28 cellular contexts compared by ENCODE assay signal in the genomic region with DNA sequence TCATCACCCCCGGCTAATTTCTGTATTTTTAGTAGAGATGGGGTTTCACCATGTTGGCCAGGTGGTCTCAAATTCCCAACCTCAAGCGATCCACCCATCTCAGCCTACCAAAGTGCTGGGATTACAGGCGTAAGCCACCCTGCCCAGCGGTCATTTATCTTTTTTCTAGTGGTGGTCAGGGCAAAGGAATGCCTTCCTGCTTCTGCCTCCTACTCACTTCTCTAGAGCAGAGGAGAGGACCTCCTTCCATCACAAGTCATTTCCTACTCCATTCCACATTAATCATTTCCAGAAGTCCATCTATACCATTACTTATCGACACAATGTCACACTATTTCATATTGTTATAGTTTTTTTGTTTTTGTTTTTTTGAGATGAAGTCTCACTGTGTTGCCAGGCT.
"Had no signal": no experiment of that assay in that cellular context is flagged by ENCODE, and none has a peak within 500 bp of the region (broad histone marks: within the 10 kb centered on the region; RNA-seq: fewer than 3 reads in every experiment).

No MANE protein-coding gene starts in this region.

- H3K36me3 ChIP-seq: cardiac muscle cell, colonic mucosa, neutrophil, transverse colon had no signal

- H3K27me3 ChIP-seq: body of pancreas, cardiac muscle cell, colonic mucosa, esophagus squamous epithelium, neutrophil, transverse colon had no signal

- H3K4me3 Mint-ChIP-seq: activated CD4-positive, alpha-beta memory T cell treated with anti-CD3 and anti-CD28 coated beads, Interleukin-2, amount 10 ng/mL, durations not matched to agents 7 days and 5 days; activated CD4-positive, alpha-beta T cell treated with anti-CD3 and anti-CD28 coated beads, Interleukin-2, amount 10 ng/mL, durations not matched to agents 7 days and 5 days; activated naive CD4-positive, alpha-beta T cell treated with anti-CD3 and anti-CD28 coated beads, Interleukin-2, amount 50 U/mL, for 24 hours; activated naive CD8-positive, alpha-beta T cell treated with anti-CD3 and anti-CD28 coated beads, Interleukin-2, amount 50 U/mL, for 24 hours; nephron; T-helper 1 cell treated with Interleukin-12 subunit alpha and Interleukin-12 subunit beta and Interleukin-4 antibody, amounts not matched to agents 30 μg/mL and 1 μg/mL, for 36 hours had no signal

- H3K9me3 ChIP-seq: body of pancreas, colonic mucosa, esophagus squamous epithelium, mucosa of descending colon, neutrophil, transverse colon had no signal

- H3K4me3 ChIP-seq: body of pancreas, cardiac muscle cell, colonic mucosa, esophagus squamous epithelium, mucosa of descending colon, transverse colon had no signal

- H3K9me3 Mint-ChIP-seq: activated CD4-positive, alpha-beta memory T cell treated with anti-CD3 and anti-CD28 coated beads, Interleukin-2, amount 10 ng/mL, durations not matched to agents 7 days and 5 days; activated CD4-positive, alpha-beta T cell treated with anti-CD3 and anti-CD28 coated beads, Interleukin-2, amount 10 ng/mL, durations not matched to agents 7 days and 5 days; activated naive CD4-positive, alpha-beta T cell treated with anti-CD3 and anti-CD28 coated beads, Interleukin-2, amount 50 U/mL, for 24 hours; activated naive CD8-positive, alpha-beta T cell treated with anti-CD3 and anti-CD28 coated beads, Interleukin-2, amount 50 U/mL, for 24 hours; activated T-helper 2 cell treated with anti-CD3 and anti-CD28 coated beads, Interferon-gamma antibody, Interleukin-2, Interleukin-4, amounts not matched to agents 10 μg/mL and 5 μg/mL and 100 μg/mL, durations not matched to agents 14 hours and 24 hours and 36 hours; nephron; T-helper 1 cell treated with Interleukin-12 subunit alpha and Interleukin-12 subunit beta and Interleukin-4 antibody, amounts not matched to agents 30 μg/mL and 1 μg/mL, for 36 hours had no signal

- DNase-seq: activated CD4-positive, alpha-beta memory T cell treated with anti-CD3 and anti-CD28 coated beads, Interleukin-2, amount 10 ng/mL, durations not matched to agents 7 days and 5 days; activated CD4-positive, alpha-beta T cell treated with anti-CD3 and anti-CD28 coated beads for 1 hour; activated CD4-positive, alpha-beta T cell treated with anti-CD3 and anti-CD28 coated beads, Interleukin-2, amount 10 ng/mL, durations not matched to agents 7 days and 5 days; activated CD8-positive, alpha-beta memory T cell treated with anti-CD3 and anti-CD28 coated beads, Interleukin-2, amount 50 U/mL, for 48 hours; activated naive CD8-positive, alpha-beta T cell treated with anti-CD3 and anti-CD28 coated beads, Interleukin-2, amount 50 U/mL, for 24 hours; activated T-cell treated with anti-CD3 and anti-CD28 coated beads, Interleukin-2, amount 50 U/mL, for 48 hours; anterior cingulate cortex; body of pancreas; cerebellar nuclear complex; colonic mucosa; effector CD8-positive, alpha-beta T cell; esophagus squamous epithelium; left ventricle myocardium superior; mucosa of descending colon; small intestine; stimulated activated CD4-positive, alpha-beta T cell treated with anti-CD3 and anti-CD28 coated beads, Interleukin-1b, Interleukin-23, amount 100 ng/mL, for 48 hours; stimulated activated naive CD4-positive, alpha-beta T cell; T-helper 9 cell; transverse colon had no signal

- ATAC-seq: activated naive CD8-positive, alpha-beta T cell treated with anti-CD3 and anti-CD28 coated beads, Interleukin-2, amount 50 U/mL, for 24 hours; body of pancreas; left ventricle myocardium superior; mucosa of descending colon; sciatic nerve had no signal

- H3K27me3 Mint-ChIP-seq: activated CD4-positive, alpha-beta memory T cell treated with anti-CD3 and anti-CD28 coated beads, Interleukin-2, amount 10 ng/mL, durations not matched to agents 7 days and 5 days; activated CD4-positive, alpha-beta T cell treated with anti-CD3 and anti-CD28 coated beads, Interleukin-2, amount 10 ng/mL, durations not matched to agents 7 days and 5 days; activated naive CD4-positive, alpha-beta T cell treated with anti-CD3 and anti-CD28 coated beads, Interleukin-2, amount 50 U/mL, for 24 hours; activated naive CD8-positive, alpha-beta T cell treated with anti-CD3 and anti-CD28 coated beads, Interleukin-2, amount 50 U/mL, for 24 hours; progenitor cell of endocrine pancreas had no signal

- H3K27ac Mint-ChIP-seq: activated CD4-positive, alpha-beta memory T cell treated with anti-CD3 and anti-CD28 coated beads, Interleukin-2, amount 10 ng/mL, durations not matched to agents 7 days and 5 days; activated CD4-positive, alpha-beta T cell treated with anti-CD3 and anti-CD28 coated beads, Interleukin-2, amount 10 ng/mL, durations not matched to agents 7 days and 5 days; activated naive CD4-positive, alpha-beta T cell treated with anti-CD3 and anti-CD28 coated beads, Interleukin-2, amount 50 U/mL, for 24 hours; activated naive CD8-positive, alpha-beta T cell treated with anti-CD3 and anti-CD28 coated beads, Interleukin-2, amount 50 U/mL, for 24 hours; activated T-helper 2 cell treated with anti-CD3 and anti-CD28 coated beads, Interferon-gamma antibody, Interleukin-2, Interleukin-4, amounts not matched to agents 10 μg/mL and 5 μg/mL and 100 μg/mL, durations not matched to agents 14 hours and 24 hours and 36 hours; nephron; progenitor cell of endocrine pancreas; T-helper 1 cell treated with Interleukin-12 subunit alpha and Interleukin-12 subunit beta and Interleukin-4 antibody, amounts not matched to agents 30 μg/mL and 1 μg/mL, for 36 hours had no signal

- H3K27ac ChIP-seq: body of pancreas, cardiac muscle cell, colonic mucosa, epithelial cell of prostate, esophagus squamous epithelium, neutrophil, transverse colon had no signal
